Comparison of ENCODE assay signal across 25 cellular contexts in the genomic region with DNA sequence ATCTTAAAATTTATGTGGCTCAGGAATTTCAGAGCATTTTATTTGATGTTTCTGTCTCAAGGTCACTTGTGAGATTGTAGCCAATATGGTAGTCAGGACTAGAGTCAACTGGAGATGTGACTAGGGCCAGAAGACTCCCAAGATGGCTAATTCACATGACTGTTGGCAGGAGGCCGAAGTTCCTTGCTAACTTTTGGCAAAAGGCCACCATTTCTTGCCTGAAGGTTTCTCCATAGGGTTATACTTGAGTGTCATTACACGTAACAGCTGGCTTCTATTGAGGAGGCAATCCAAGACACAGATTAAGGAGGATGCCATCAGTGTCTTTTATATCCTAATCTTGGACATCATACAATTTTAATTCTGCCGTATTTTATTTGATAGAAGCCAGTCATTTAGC.
"Had no signal": no experiment of that assay in that cellular context is flagged by ENCODE, and none has a peak within 500 bp of the region (broad histone marks: within the 10 kb centered on the region; RNA-seq: fewer than 3 reads in every experiment).

No MANE protein-coding gene starts in this region.

- H3K36me3 ChIP-seq: esophagus squamous epithelium, gastrocnemius medialis, stomach, thyroid gland, upper lobe of left lung, vagina, WERI-Rb-1 had no signal

- H3K4me3 ChIP-seq: esophagus squamous epithelium, gastrocnemius medialis, hepatocyte, mucosa of descending colon, stomach, thyroid gland, upper lobe of left lung, vagina had no signal

- DNase-seq: activated CD4-positive, alpha-beta T cell treated with anti-CD3 and anti-CD28 coated beads for 48 hours; activated CD4-positive, alpha-beta T cell treated with anti-CD3 and anti-CD28 coated beads, Interleukin-2, amount 50 U/mL, for 48 hours; activated CD8-positive, alpha-beta memory T cell treated with anti-CD3 and anti-CD28 coated beads, Interleukin-2, amount 50 U/mL, for 4 hours; activated effector memory CD4-positive, alpha-beta T cell treated with anti-CD3 and anti-CD28 coated beads, Interleukin-2, amount 50 U/mL, for 16 hours; activated naive CD4-positive, alpha-beta T cell treated with anti-CD3 and anti-CD28 coated beads, Interleukin-2, amount 10 ng/mL, durations not matched to agents 7 days and 5 days; activated naive CD8-positive, alpha-beta T cell treated with anti-CD3 and anti-CD28 coated beads, Interleukin-2, amount 10 ng/mL, durations not matched to agents 7 days and 5 days; activated T-cell treated with anti-CD3 and anti-CD28 coated beads, Interleukin-2, amount 50 U/mL, for 1 hour; central memory CD4-positive, alpha-beta T cell; endodermal cell; esophagus squamous epithelium; gastrocnemius medialis; islet precursor cell; left ventricle myocardium superior; mucosa of descending colon; right cardiac atrium; stimulated activated CD4-positive, alpha-beta T cell treated with anti-CD3 and anti-CD28 coated beads, Interleukin-15, amount 100 ng/mL, for 24 hours; stimulated activated CD4-positive, alpha-beta T cell treated with anti-CD3 and anti-CD28 coated beads, Interleukin-2, amount 100 ng/mL, for 24 hours; stimulated activated naive B cell treated with anti-CD40 and anti-IgM and Interleukin-4, amounts not matched to agents 10 μg/mL and 1 μg/mL and 100 μg/mL, for 72 hours; stomach; T-helper 9 cell; thyroid gland; upper lobe of left lung; WERI-Rb-1 had no signal

- H3K27ac ChIP-seq: esophagus squamous epithelium, gastrocnemius medialis, hepatocyte, stomach, thyroid gland, upper lobe of left lung, vagina, WERI-Rb-1 had no signal

- H3K27me3 ChIP-seq: esophagus squamous epithelium, gastrocnemius medialis, hepatocyte, stomach, thyroid gland, upper lobe of left lung, vagina had no signal

- H3K9me3 ChIP-seq: gastrocnemius medialis, mucosa of descending colon, thyroid gland, upper lobe of left lung, vagina had no signal

- H3K4me1 ChIP-seq: esophagus squamous epithelium, gastrocnemius medialis, stomach, thyroid gland, upper lobe of left lung, vagina had no signal
